ENCODE assay signal across 8 cellular contexts in the genomic region with DNA sequence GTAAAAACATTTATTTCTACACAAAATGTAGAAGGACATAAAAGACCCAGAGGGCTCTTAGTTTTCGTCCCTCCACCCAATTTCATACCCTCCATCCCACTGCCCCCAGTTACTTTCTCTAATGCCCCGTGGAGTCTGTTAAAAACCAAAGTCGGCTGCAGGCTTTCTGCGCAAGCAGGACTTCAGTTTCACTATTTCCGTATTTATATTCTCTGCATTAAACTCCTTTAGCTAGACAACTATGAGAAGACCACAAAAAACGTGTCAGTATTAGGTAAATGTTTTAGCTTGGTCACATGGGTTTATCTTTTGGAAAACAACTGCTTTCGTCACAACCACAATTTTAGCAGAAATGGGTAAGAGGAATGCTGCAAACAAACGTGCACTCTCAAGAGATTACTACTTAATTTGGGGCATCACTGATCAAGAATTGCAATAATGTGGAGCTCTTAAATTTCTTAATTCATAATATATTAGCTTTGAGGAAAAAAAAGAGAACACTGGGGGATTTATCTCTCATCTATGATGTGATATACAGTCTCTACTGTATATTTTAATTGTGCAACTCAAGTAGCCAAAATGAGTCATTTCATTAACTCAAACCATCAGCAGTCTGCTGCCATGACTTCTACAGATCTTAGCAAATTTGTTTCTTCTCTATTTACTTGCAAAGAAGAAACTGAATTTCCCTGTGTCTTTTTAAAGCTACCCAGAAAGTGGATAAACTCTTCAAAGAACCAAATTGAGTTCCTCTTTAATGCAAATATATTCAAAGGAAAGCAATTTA. TPM values are rescaled to one million over a fixed set of nuclear protein-coding genes. Genes with fewer than 3 reads are reported as not detected.
DNase-seq lines count a peak whose midpoint lies in the region; ATAC-seq and TF ChIP-seq lines count a peak whose summit lies in the region.

No MANE protein-coding gene starts in this region.

- TF ChIP-seq CTCF in RWPE1 (conservative IDR thresholded peaks at IDR 0.05; ENCODE audit: low read depth) (no peak), coronary artery (IDR thresholded peaks at IDR 0.05) (no peak), mucosa of descending colon (IDR thresholded peaks at IDR 0.05) (no peak)

- POLR2A ChIA-PET in RWPE1 (lab: Yijun Ruan, JAX; ENCODE audit: low non-redundant PET) = no interaction called here

- peaks cover 13% of the 10 kb centered on the region for H3K4me1 ChIP-seq in mucosa of descending colon (ENCODE audit: low read depth)

- CTCF ChIA-PET in RWPE1 (lab: Yijun Ruan, JAX) = interaction anchor here (0.5 kb wide), 1 partner anchor 175 kb away, joined by 3 read pairs; no protein-coding TSS in a partner anchor

- ATAC-seq in GM18858 (IDR thresholded peaks at IDR 0.05; ENCODE audit: unreplicated experiment) (peak; percentile 16), HG03039 (IDR thresholded peaks at IDR 0.05; ENCODE audit: unreplicated experiment) (peak; percentile 13), mucosa of descending colon (peak; percentile 5)

- H3K4me3 ChIP-seq in coronary artery (peak overlapping the region; percentile 83), mucosa of descending colon (peak overlapping the region; percentile 67)

- intact Hi-C loops in mucosa of descending colon (cut with DNase I, micrococcal nuclease) = no loop called here

- H3K36me3 ChIP-seq in mucosa of descending colon (ENCODE audit: low read depth) = no peaks in the 10 kb centered on the region

- DNase-seq in AG08395 (ENCODE audit: low spot score) = peak; percentile 22
- no peak for DNase-seq in RWPE1 (ENCODE audit: low spot score)
- DNase-seq in coronary artery (ENCODE audit: low spot score) = no peak
- peak in 1 of 3 donors; percentile 21 for DNase-seq in mucosa of descending colon
- no peak for DNase-seq in NCI-H526 treated with DMSO at 0.1 percent for 48 hours (lab: John Stamatoyannopoulos, UW)
- no peak for DNase-seq in NCI-H82 treated with DMSO at 0.1 percent for 48 hours (lab: John Stamatoyannopoulos, UW; ENCODE audit: unreplicated experiment)

- peak overlapping the region; percentile 78 for H3K27ac ChIP-seq in RWPE1
- peak overlapping the region; percentile 88 to 89 for H3K27ac ChIP-seq in coronary artery

- H3K9me3 ChIP-seq in mucosa of descending colon = no peaks in the 10 kb centered on the region

RNA-seq across cellular contexts. Expression of a gene that starts 0.7 kb away (rescaled TPM):
- 1 to 10 TPM; 2.5 to 8.5 (median 3.9) TPM for total RNA-seq in mucosa of descending colon
